Comparison of ENCODE assay signal across 1 cellular context in the genomic region with DNA sequence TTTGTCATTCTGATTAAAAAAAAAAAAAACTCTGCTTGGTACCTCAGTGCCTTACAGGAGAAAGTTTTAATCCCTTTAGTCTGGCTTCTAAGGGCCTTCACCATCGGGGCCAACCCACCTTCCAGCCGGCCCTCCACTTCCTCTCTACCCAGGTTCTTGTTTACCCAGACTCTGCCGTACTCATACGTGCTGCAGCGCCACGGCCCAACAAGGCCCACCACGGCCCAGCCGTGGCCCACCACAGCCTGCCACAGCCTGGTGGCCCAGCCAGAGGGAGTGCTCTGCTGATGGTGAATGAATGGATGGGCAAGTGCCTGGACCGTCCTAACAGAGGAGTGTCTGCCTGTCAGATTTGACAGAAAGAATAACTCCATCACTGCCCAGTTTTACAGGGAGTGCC.
TF ChIP-seq lines count a peak whose summit lies in the region.

No MANE protein-coding gene starts in this region.

TF ChIP-seq in GM23338, 12 proteins besides CTCF, POLR2A, EP300 and RAD21 (continued from another document):
- TF ChIP-seq JUNB (IDR thresholded peaks at IDR 0.05; ENCODE audit: unreplicated experiment) = no peak
